20 cellular contexts compared by ENCODE assay signal in genomic region chr3:59186735-59187134, GRCh38.
"Had no signal": no experiment of that assay in that cellular context is flagged by ENCODE, and none has a peak within 500 bp of the region (broad histone marks: within the 10 kb centered on the region; RNA-seq: fewer than 3 reads in every experiment).

No MANE protein-coding gene starts in this region.

- ATAC-seq: gastrocnemius medialis; heart right ventricle; left cardiac atrium; left lung; left ventricle myocardium superior; lower lobe of right lung; naive thymus-derived CD4-positive, alpha-beta T cell had no signal

- H3K4me1 ChIP-seq: esophagus muscularis mucosa, gastrocnemius medialis, heart right ventricle, left lung, lower lobe of right lung had no signal

- H3K4me3 ChIP-seq: coronary artery, dorsolateral prefrontal cortex, esophagus muscularis mucosa, gastrocnemius medialis, heart right ventricle, left lung, lower lobe of right lung had no signal

- DNase-seq: dermis blood vessel endothelial cell; dorsolateral prefrontal cortex; effector CD4-positive, alpha-beta T cell; effector memory CD4-positive, alpha-beta T cell; gastrocnemius medialis; glutamatergic neuron; head of caudate nucleus; heart right ventricle; hippocampal formation; left cardiac atrium; left lung; left ventricle myocardium superior; lower lobe of right lung; midbrain; naive thymus-derived CD4-positive, alpha-beta T cell had no signal

- H3K27ac ChIP-seq: coronary artery, dorsolateral prefrontal cortex, esophagus muscularis mucosa, foreskin keratinocyte, gastrocnemius medialis, heart right ventricle, left lung, lower lobe of right lung had no signal

- FAIRE-seq: endothelial cell of umbilical vein, islet of Langerhans had no signal

- H3K9me3 ChIP-seq: esophagus muscularis mucosa, gastrocnemius medialis, heart right ventricle, left lung, lower lobe of right lung had no signal

- H3K27me3 ChIP-seq: dorsolateral prefrontal cortex, esophagus muscularis mucosa, foreskin keratinocyte, gastrocnemius medialis, heart right ventricle, left lung had no signal

- H3K36me3 ChIP-seq: esophagus muscularis mucosa, gastrocnemius medialis, heart right ventricle, left lung, lower lobe of right lung had no signal
